In genomic region chr1:1399870-1400575, GRCh38 we compare ENCODE assay signal across 7 cellular contexts. TPM values are rescaled to one million over a fixed set of nuclear protein-coding genes. Genes with fewer than 3 reads are reported as not detected.
DNase-seq lines count a peak whose midpoint lies in the region; ATAC-seq and TF ChIP-seq lines count a peak whose summit lies in the region.

No MANE protein-coding gene starts in this region.

- peaks cover 74% of the 10 kb centered on the region for H3K36me3 ChIP-seq in HUES64 (ENCODE audit: insufficient read depth, low read length)
- no peaks in the 10 kb centered on the region for H3K36me3 ChIP-seq in testis (ENCODE audit: low read depth, missing control alignments)

- no peaks in the 10 kb centered on the region for H3K27me3 ChIP-seq in HUES64 (ENCODE audit: insufficient read depth, low read length)
- no peaks in the 10 kb centered on the region for H3K27me3 ChIP-seq in layer of hippocampus (ENCODE audit: control insufficient read depth, insufficient read depth, low read length)
- H3K27me3 ChIP-seq in testis, result no peaks in the 10 kb centered on the region

- no peak for DNase-seq in astrocyte of the cerebellum (ENCODE audit: low read depth)
- no peak for DNase-seq in testis
- no peak for DNase-seq in COLO829 (ENCODE audit: low spot score)
- DNase-seq in medulla oblongata (ENCODE audit: extremely low spot score), result no peak

- intact Hi-C loops in testis (cut with DNase I; ENCODE audit: low total_unique reads), result no loop called here

- peak overlapping the region; percentile 98 for H3K9ac ChIP-seq in HUES64 (ENCODE audit: low read depth, low read length)

- in situ Hi-C loops in astrocyte of the cerebellum (cut with HindIII; ENCODE audit: low sequenced_read_pairs), result no loop called here

- WGBS in HUES64, result 10% methylated on average over 34 of the region's 34 CpGs
- 5 to 8% methylated on average over 17 to 34 of the region's 34 CpGs for WGBS in testis, 2 donors

- H3K4me3 ChIP-seq in HUES64 (ENCODE audit: low read length), result peak overlapping the region; percentile 99
- peak overlapping the region; percentile 97 for H3K4me3 ChIP-seq in astrocyte of the cerebellum (ENCODE audit: low read depth, low read length)
- H3K4me3 ChIP-seq in testis, result peak overlapping the region; percentile 93 to 100

- peaks cover 9% of the 10 kb centered on the region for H3K4me1 ChIP-seq in HUES64 (ENCODE audit: insufficient read depth, low read length)
- H3K4me1 ChIP-seq in testis, result peaks cover 18% of the 10 kb centered on the region

- TF ChIP-seq CTCF in astrocyte of the cerebellum (IDR thresholded peaks at IDR 0.05; ENCODE audit: low read depth, low read length, missing control alignments), result no peak
- TF ChIP-seq CTCF in testis (IDR thresholded peaks at IDR 0.05), result no peak

- H3K27ac ChIP-seq in HUES64 (ENCODE audit: low read depth, low read length) (peak overlapping the region; percentile 90), layer of hippocampus (ENCODE audit: low read depth, low read length) (peak overlapping the region; percentile 83), testis (peak overlapping the region; percentile 4 to 86)

- ATAC-seq in GM18511 (IDR thresholded peaks at IDR 0.05; ENCODE audit: unreplicated experiment), result peak; percentile 4

- TF ChIP-seq POLR2A in testis (IDR thresholded peaks at IDR 0.05), result no peak

- H3K9me3 ChIP-seq in HUES64 (ENCODE audit: insufficient read depth, low read depth, low read length) (no peaks in the 10 kb centered on the region), testis (no peaks in the 10 kb centered on the region)

RNA-seq across cellular contexts. Expression of gene CCNL2, which starts 0.9 kb away (rescaled TPM):
- 90.6 TPM for polyA plus RNA-seq in HUES64 (2013, experiment 1 of 2)
- polyA plus RNA-seq in HUES64 (2013, experiment 2 of 2), result 82.9 TPM
- total RNA-seq in testis, result 100 to 1,000 TPM; 204 to 209 TPM
- 90.9 TPM for polyA plus RNA-seq in testis (ENCODE audit: insufficient read depth, low read depth, low replicate concordance)

RNA-seq across cellular contexts. Expression of gene MRPL20, which starts 7.1 kb away (rescaled TPM):
- polyA plus RNA-seq in HUES64 (2013, experiment 1 of 2), result 147 TPM
- polyA plus RNA-seq in HUES64 (2013, experiment 2 of 2), result 128 TPM
- total RNA-seq in testis, result 100 to 1,000 TPM; 104 to 123 TPM
- polyA plus RNA-seq in testis (ENCODE audit: insufficient read depth, low read depth, low replicate concordance), result 110 TPM

RNA-seq across cellular contexts. Expression of gene ANKRD65, which starts 21.1 kb away (rescaled TPM):
- 0.95 TPM for polyA plus RNA-seq in HUES64 (2013, experiment 1 of 2)
- 1.2 TPM for polyA plus RNA-seq in HUES64 (2013, experiment 2 of 2)
- 10 to 100 TPM; 10.4 to 14.7 TPM for total RNA-seq in testis
- polyA plus RNA-seq in testis (ENCODE audit: insufficient read depth, low read depth, low replicate concordance), result 10.0 TPM

RNA-seq across cellular contexts. Expression of gene AURKAIP1, which starts 25.0 kb away (rescaled TPM):
- polyA plus RNA-seq in HUES64 (2013, experiment 1 of 2), result 124 TPM
- 114 TPM for polyA plus RNA-seq in HUES64 (2013, experiment 2 of 2)
- total RNA-seq in testis, result 100 to 1,000 TPM; 224 to 328 TPM
- 313 TPM for polyA plus RNA-seq in testis (ENCODE audit: insufficient read depth, low read depth, low replicate concordance)

RNA-seq across cellular contexts. Expression of gene VWA1, which starts 35.5 kb away (rescaled TPM):
- 14.6 TPM for polyA plus RNA-seq in HUES64 (2013, experiment 1 of 2)
- polyA plus RNA-seq in HUES64 (2013, experiment 2 of 2), result 10.6 TPM
- total RNA-seq in testis, result 10 to 100 TPM; 64.0 to 90.6 TPM
- polyA plus RNA-seq in testis (ENCODE audit: insufficient read depth, low read depth, low replicate concordance), result 46.6 TPM
